8 cellular contexts compared by ENCODE assay signal in genomic region chr1:26889580-26890466, GRCh38. TPM values are rescaled to one million over a fixed set of nuclear protein-coding genes. Genes with fewer than 3 reads are reported as not detected.
A peak's percentile ranks its signal among the peaks of the same experiment; 100 is the strongest.
DNase-seq lines count a peak whose midpoint lies in the region; ATAC-seq, FAIRE-seq and TF ChIP-seq lines count a peak whose summit lies in the region.

Gene GPN2 (minus strand): TSS chr1:26890283. CDS start chr1:26890096, 187 bp downstream.

- H3K4me1 ChIP-seq in right atrium auricular region = peaks cover 0 to 26% of the 10 kb centered on the region in 2 donors

- ATAC-seq in HG02588 (IDR thresholded peaks at IDR 0.05; ENCODE audit: unreplicated experiment) = peak; percentile 72

- no peaks in the 10 kb centered on the region for H3K9me3 ChIP-seq in right atrium auricular region

- H3K27ac ChIP-seq in angular gyrus (ENCODE audit: low read depth, low read length) (peak within 1 kb of the TSS; percentile 86), right atrium auricular region (peak within 1 kb of the TSS; percentile 87 to 90)

- no peaks in the 10 kb centered on the region for H3K27me3 ChIP-seq in right atrium auricular region

- H3K4me3 ChIP-seq in right atrium auricular region = peak within 1 kb of the TSS; percentile 95 to 96

- H3K36me3 ChIP-seq in right atrium auricular region = peaks cover 65% of the 10 kb centered on the region

- DNase-seq in NCI-H1092 (lab: John Stamatoyannopoulos, UW) (peak; percentile 76), T-helper 2 cell (peak; percentile 51 to 91 (median 63)), right atrium auricular region (ENCODE audit: low spot score) (peak; percentile 77), pulmonary artery endothelial cell (ENCODE audit: low read depth, low spot score) (peak; percentile 36), urothelium cell line (ENCODE audit: low spot score) (peak; percentile 87)

- no peak for FAIRE-seq in urothelium cell line (lab: Jason Lieb, UNC)

- TF ChIP-seq POLR2A in GM10847 (IDR thresholded peaks at IDR 0.05; ENCODE audit: extremely low read depth, insufficient read length) = peak; percentile 90

- TF ChIP-seq CTCF in right atrium auricular region (IDR thresholded peaks at IDR 0.05) = no peak

RNA-seq across cellular contexts. Expression of gene GPN2, which starts in this region (rescaled TPM):
- total RNA-seq in right atrium auricular region (1 to 10 TPM; 4.7 to 7.2 TPM), pulmonary artery endothelial cell (12.4 and 21.5 TPM in 2 replicates)

Comparison
In these comparisons a context has a peak if more than half of its experiments do, and no peak if none do; other contexts are left out.
1. Peak in every context shown above with its lines: DNase-seq, ATAC-seq, H3K4me3 ChIP-seq and H3K27ac ChIP-seq.
2. DNase-seq: peak in every context shown above with its lines; median percentile 87 in urothelium cell line; 77 in right atrium auricular region; 76 in NCI-H1092; 63 in T-helper 2 cell; 36 in pulmonary artery endothelial cell.